Comparison of ENCODE assay signal across 8 cellular contexts in the genomic region with DNA sequence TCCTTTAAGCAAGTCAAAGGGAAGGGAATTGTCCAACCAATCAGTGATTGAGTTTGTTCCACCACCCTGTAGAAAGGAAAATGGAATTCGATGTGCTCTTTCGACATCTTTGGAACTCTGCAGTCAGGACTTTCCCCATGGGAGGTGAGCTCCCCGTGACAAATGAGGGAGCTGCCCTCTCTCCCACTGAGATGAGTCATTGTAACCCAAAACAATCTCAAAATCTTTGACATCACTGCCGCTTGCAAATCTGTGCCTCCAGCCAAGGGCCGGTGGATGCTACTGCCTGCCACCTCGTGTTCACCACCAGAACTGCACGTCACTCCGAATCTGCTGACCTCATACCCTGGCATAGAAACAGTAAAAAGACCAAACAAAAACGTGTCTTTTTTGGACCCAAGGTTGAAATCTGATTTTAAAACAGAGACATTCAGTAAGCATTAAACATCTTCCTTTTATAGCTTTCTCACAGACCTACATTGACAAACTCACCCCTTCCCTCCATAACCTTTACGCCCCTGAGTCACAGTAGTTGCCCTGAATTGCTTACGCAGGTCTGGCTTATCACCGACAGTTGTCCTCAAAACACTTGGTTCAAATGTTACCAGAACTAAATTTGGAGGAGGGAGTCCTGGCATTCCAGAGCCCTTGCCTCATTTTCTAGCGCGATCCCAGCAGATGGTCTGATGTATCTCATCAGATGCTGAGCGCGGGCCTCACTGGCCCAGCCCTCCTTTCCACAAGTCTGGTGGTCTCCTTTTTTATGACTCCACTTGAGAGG.
DNase-seq lines count a peak whose midpoint lies in the region; ATAC-seq, FAIRE-seq and TF ChIP-seq lines count a peak whose summit lies in the region.

No MANE protein-coding gene starts in this region.

- H3K27ac ChIP-seq in DOHH2 (ENCODE audit: low read depth, low read length): no peak overlapping the region
- H3K27ac ChIP-seq in thoracic aorta: peak overlapping the region; percentile 93 to 96

- H3K79me2 ChIP-seq in DOHH2 (ENCODE audit: control insufficient read depth, low read length): no peaks in the 10 kb centered on the region

- H3K4me3 ChIP-seq in DOHH2 (ENCODE audit: low read length) (no peak overlapping the region), thoracic aorta (no peak overlapping the region)

- no peak overlapping the region for H3K4me3 Mint-ChIP-seq in activated naive CD4-positive, alpha-beta T cell treated with anti-CD3 and anti-CD28 coated beads for 36 hours
- no peak overlapping the region for H3K4me3 Mint-ChIP-seq in osteocyte (ENCODE audit: unreplicated experiment)

- no peaks in the 10 kb centered on the region for H3K36me3 Mint-ChIP-seq in activated naive CD4-positive, alpha-beta T cell treated with anti-CD3 and anti-CD28 coated beads for 36 hours (ENCODE audit: low read depth)
- peaks cover 40% of the 10 kb centered on the region for H3K36me3 Mint-ChIP-seq in osteocyte (ENCODE audit: unreplicated experiment)

- DNase-seq in HTR-8/SVneo (ENCODE audit: insufficient read length, low spot score) (peak; percentile 90), RPMI8226 (peak; percentile 64), glomerular endothelial cell (ENCODE audit: extremely low read depth, low read depth, low spot score) (peak; percentile 85), osteocyte (ENCODE audit: extremely low spot score, unreplicated experiment) (peak; percentile 95), thoracic aorta (ENCODE audit: low spot score) (peak; percentile 75)
- DNase-seq in activated naive CD4-positive, alpha-beta T cell treated with anti-CD3 and anti-CD28 coated beads for 36 hours: peak; percentile 88

- FAIRE-seq in HTR-8/SVneo (lab: Jason Lieb, UNC): peak; percentile 80

- H3K36me3 ChIP-seq in DOHH2 (ENCODE audit: control insufficient read depth, low read length) (no peaks in the 10 kb centered on the region), thoracic aorta (no peaks in the 10 kb centered on the region)

- TF ChIP-seq CTCF in DOHH2 (IDR thresholded peaks at IDR 0.05; ENCODE audit: low read depth, low read length, poor library complexity, severe bottlenecking) (peak; percentile 86), osteocyte (IDR thresholded peaks at IDR 0.05) (peak; percentile 89), thoracic aorta (IDR thresholded peaks at IDR 0.05) (peak; percentile 89)

- peaks cover 73% of the 10 kb centered on the region for H3K27me3 Mint-ChIP-seq in activated naive CD4-positive, alpha-beta T cell treated with anti-CD3 and anti-CD28 coated beads for 36 hours (ENCODE audit: low read depth)
- no peaks in the 10 kb centered on the region for H3K27me3 Mint-ChIP-seq in osteocyte (ENCODE audit: unreplicated experiment)

- H3K9me2 ChIP-seq in DOHH2 (replicated peaks; ENCODE audit: control insufficient read depth, low read length): no peaks in the 10 kb centered on the region

- intact Hi-C loops in activated naive CD4-positive, alpha-beta T cell treated with anti-CD3 and anti-CD28 coated beads for 36 hours (cut with micrococcal nuclease): loop anchor here (1.0 to 5.0 kb wide), 7 partner anchors 25 to 1450 kb away; no protein-coding TSS in a partner anchor

- H3K9me3 ChIP-seq in DOHH2 (ENCODE audit: control insufficient read depth, insufficient read depth, low read length) (no peaks in the 10 kb centered on the region), thoracic aorta (no peaks in the 10 kb centered on the region)

- no peaks in the 10 kb centered on the region for H3K9me3 Mint-ChIP-seq in activated naive CD4-positive, alpha-beta T cell treated with anti-CD3 and anti-CD28 coated beads for 36 hours
- H3K9me3 Mint-ChIP-seq in osteocyte (ENCODE audit: unreplicated experiment): no peaks in the 10 kb centered on the region

- CTCF ChIA-PET in activated naive CD4-positive, alpha-beta T cell treated with anti-CD3 and anti-CD28 coated beads for 36 hours (lab: Charles Lee): interaction anchor here (0.7 to 3.6 kb wide), 14 partner anchors 13 to 195 kb away, joined by 3 to 33 read pairs (median 4); no protein-coding TSS in a partner anchor

- H3F3A ChIP-seq in DOHH2 (ENCODE audit: control insufficient read depth, insufficient read depth): no peaks in the 10 kb centered on the region

- H3K27ac Mint-ChIP-seq in activated naive CD4-positive, alpha-beta T cell treated with anti-CD3 and anti-CD28 coated beads for 36 hours: no peak overlapping the region
- H3K27ac Mint-ChIP-seq in osteocyte (ENCODE audit: unreplicated experiment): peak overlapping the region; percentile 98

- no peaks in the 10 kb centered on the region for H4K20me1 ChIP-seq in DOHH2 (ENCODE audit: control insufficient read depth, insufficient read depth, low read depth, low read length)

- ATAC-seq in GM21447 (IDR thresholded peaks at IDR 0.05; ENCODE audit: unreplicated experiment): peak; percentile 91
- ATAC-seq in thoracic aorta (ENCODE audit: insufficient number of reproducible peaks, low FRiP score, low read depth): peak; percentile 76

- peaks cover 7% of the 10 kb centered on the region for H3K4me1 Mint-ChIP-seq in activated naive CD4-positive, alpha-beta T cell treated with anti-CD3 and anti-CD28 coated beads for 36 hours (ENCODE audit: low read depth)
- H3K4me1 Mint-ChIP-seq in osteocyte (ENCODE audit: unreplicated experiment): peaks cover 89% of the 10 kb centered on the region

- H3K27me3 ChIP-seq in DOHH2 (ENCODE audit: control insufficient read depth, low read length): peaks cover 2% of the 10 kb centered on the region; the same call in 1 of the 2 replicates
- H3K27me3 ChIP-seq in thoracic aorta (replicated peaks; ENCODE audit: insufficient read depth): no peaks in the 10 kb centered on the region

- H3K4me2 ChIP-seq in DOHH2 (ENCODE audit: low read length): no peak overlapping the region

- H3K4me1 ChIP-seq in DOHH2 (ENCODE audit: control insufficient read depth, low read length) (no peaks in the 10 kb centered on the region), thoracic aorta (ENCODE audit: control insufficient read depth in 1 of 2, low read depth in 2 of 2) (peaks cover 59 to 93% of the 10 kb centered on the region in 2 donors)
